8 cellular contexts compared by ENCODE assay signal in the genomic region with DNA sequence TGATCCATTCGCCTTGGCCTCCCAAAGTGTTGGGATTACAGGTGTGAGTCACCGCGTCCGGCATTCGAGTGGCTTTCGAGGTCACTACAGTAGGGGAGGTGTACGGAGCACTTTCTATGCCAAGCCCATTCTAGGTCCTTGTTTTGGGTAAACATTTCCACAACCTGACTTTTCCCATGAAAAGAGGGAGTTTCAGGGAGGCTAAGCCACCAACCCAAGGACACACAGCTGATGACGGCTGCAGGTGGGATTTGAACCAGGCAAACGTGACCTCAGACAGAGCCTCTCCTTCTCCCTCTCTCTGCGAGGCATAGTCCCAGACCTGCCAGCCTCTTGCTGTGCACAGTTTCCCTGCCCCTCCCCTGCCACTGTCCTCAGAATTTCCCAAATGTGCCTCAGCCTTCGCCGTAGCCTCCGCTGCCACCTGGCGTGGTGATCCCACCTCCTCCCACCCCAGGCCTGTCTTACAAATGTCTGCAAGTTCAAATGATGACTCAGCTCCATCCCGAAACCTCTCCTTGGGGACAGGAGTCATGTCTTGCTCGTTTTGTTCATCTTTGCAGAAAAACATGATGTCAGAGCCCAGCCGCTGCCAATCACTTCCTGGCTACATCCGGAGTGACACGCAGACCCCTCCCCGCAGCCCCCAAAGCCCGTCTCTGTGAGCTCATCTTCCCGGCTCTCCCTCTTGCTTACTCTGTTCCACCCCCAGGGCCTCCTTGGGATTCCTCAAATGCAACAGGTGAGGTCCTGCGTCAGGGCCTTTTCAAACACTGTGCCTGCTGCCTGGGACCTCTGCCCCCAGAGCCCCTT. TPM values are rescaled to one million over a fixed set of nuclear protein-coding genes. Genes with fewer than 3 reads are reported as not detected.
DNase-seq lines count a peak whose midpoint lies in the region; ATAC-seq and TF ChIP-seq lines count a peak whose summit lies in the region.

No MANE protein-coding gene starts in this region.

- peak overlapping the region in 2 of 7 donors; percentile 32 to 50 for H3K27ac Mint-ChIP-seq in CD14-positive monocyte
- peak overlapping the region; percentile 56 for H3K27ac Mint-ChIP-seq in activated CD8-positive, alpha-beta T cell treated with anti-CD3 and anti-CD28 coated beads, Interleukin-2, amount 10 ng/mL, durations not matched to agents 7 days and 5 days

- TF ChIP-seq CTCF in CD14-positive monocyte (IDR thresholded peaks at IDR 0.05), result no peak

- CTCF ChIA-PET in activated CD8-positive, alpha-beta T cell treated with anti-CD3 and anti-CD28 coated beads, Interleukin-2, amount 10 ng/mL, durations not matched to agents 7 days and 5 days (lab: Charles Lee), result interaction anchor here (1.0 to 2.8 kb wide), 8 partner anchors 13 to 313 kb away, joined by 3 to 20 read pairs (median 7); a partner anchor contains a TSS

- H3K4me1 Mint-ChIP-seq in CD14-positive monocyte, result peaks cover 14% of the 10 kb centered on the region
- H3K4me1 Mint-ChIP-seq in activated CD8-positive, alpha-beta T cell treated with anti-CD3 and anti-CD28 coated beads, Interleukin-2, amount 10 ng/mL, durations not matched to agents 7 days and 5 days (ENCODE audit: low read depth), result peaks cover 21% of the 10 kb centered on the region

- intact Hi-C loops in CD14-positive monocyte (cut with micrococcal nuclease), result loop anchor here in 1 of 2 donors (10.0 kb wide), 1 partner anchor 275 kb away; a partner anchor contains a TSS

- H3K36me3 Mint-ChIP-seq in CD14-positive monocyte, result no peaks in the 10 kb centered on the region
- H3K36me3 Mint-ChIP-seq in activated CD8-positive, alpha-beta T cell treated with anti-CD3 and anti-CD28 coated beads, Interleukin-2, amount 10 ng/mL, durations not matched to agents 7 days and 5 days (ENCODE audit: low read depth), result no peaks in the 10 kb centered on the region

- DNase-seq in CD14-positive monocyte (ENCODE audit: low spot score) (peak; percentile 58), HK-2 (ENCODE audit: unreplicated experiment) (peak; percentile 85), kidney tubule cell (ENCODE audit: low spot score) (peak; percentile 86), nucleus accumbens (lab: John Stamatoyannopoulos, UW) (no peak), anterior cingulate cortex (lab: John Stamatoyannopoulos, UW) (no peak)
- peak; percentile 57 for DNase-seq in activated CD8-positive, alpha-beta T cell treated with anti-CD3 and anti-CD28 coated beads, Interleukin-2, amount 10 ng/mL, durations not matched to agents 7 days and 5 days

- peak; percentile 16 for ATAC-seq in activated CD8-positive, alpha-beta T cell treated with anti-CD3 and anti-CD28 coated beads, Interleukin-2, amount 10 ng/mL, durations not matched to agents 7 days and 5 days
- ATAC-seq in HG02588 (IDR thresholded peaks at IDR 0.05; ENCODE audit: unreplicated experiment), result no peak
- no peak for ATAC-seq in GM21528 (IDR thresholded peaks at IDR 0.05; ENCODE audit: low FRiP score, unreplicated experiment)

- H3K9me3 Mint-ChIP-seq in CD14-positive monocyte, result no peaks in the 10 kb centered on the region
- no peaks in the 10 kb centered on the region for H3K9me3 Mint-ChIP-seq in activated CD8-positive, alpha-beta T cell treated with anti-CD3 and anti-CD28 coated beads, Interleukin-2, amount 10 ng/mL, durations not matched to agents 7 days and 5 days (ENCODE audit: insufficient read depth)

- POLR2A ChIA-PET in activated CD8-positive, alpha-beta T cell treated with anti-CD3 and anti-CD28 coated beads, Interleukin-2, amount 10 ng/mL, durations not matched to agents 7 days and 5 days (lab: Charles Lee), result interaction anchor here (0.6 kb wide), 1 partner anchor 1536 kb away, joined by 3 read pairs; no protein-coding TSS in a partner anchor

- peaks cover 5 to 11% (median 6%) of the 10 kb centered on the region in 3 donors for H3K27me3 Mint-ChIP-seq in CD14-positive monocyte (ENCODE audit: low read depth in 3 of 3)
- peaks cover 2% of the 10 kb centered on the region for H3K27me3 Mint-ChIP-seq in activated CD8-positive, alpha-beta T cell treated with anti-CD3 and anti-CD28 coated beads, Interleukin-2, amount 10 ng/mL, durations not matched to agents 7 days and 5 days (ENCODE audit: low read depth)

- H3K4me3 Mint-ChIP-seq in CD14-positive monocyte, result peak overlapping the region; percentile 13 to 48
- H3K4me3 Mint-ChIP-seq in activated CD8-positive, alpha-beta T cell treated with anti-CD3 and anti-CD28 coated beads, Interleukin-2, amount 10 ng/mL, durations not matched to agents 7 days and 5 days, result no peak overlapping the region

RNA-seq across cellular contexts. Expression of a gene that starts 6.6 kb away (rescaled TPM):
- polyA plus RNA-seq in CD14-positive monocyte, result 10 to 100 TPM; 67.4 to 76.2 TPM
- 10 to 100 TPM; 59.2 to 61.4 TPM for total RNA-seq in activated CD8-positive, alpha-beta T cell treated with anti-CD3 and anti-CD28 coated beads, Interleukin-2, amount 10 ng/mL, durations not matched to agents 7 days and 5 days

RNA-seq across cellular contexts. Expression of a gene that starts 12.5 kb away (rescaled TPM):
- polyA plus RNA-seq in CD14-positive monocyte, result 1 to 10 TPM; 2.3 to 4.2 TPM
- total RNA-seq in activated CD8-positive, alpha-beta T cell treated with anti-CD3 and anti-CD28 coated beads, Interleukin-2, amount 10 ng/mL, durations not matched to agents 7 days and 5 days, result 100 to 1,000 TPM; 108 to 119 TPM

RNA-seq across cellular contexts. Expression of a gene that starts 41.9 kb away (rescaled TPM):
- 10 to 100 TPM; 72.4 to 89.3 TPM for polyA plus RNA-seq in CD14-positive monocyte
- total RNA-seq in activated CD8-positive, alpha-beta T cell treated with anti-CD3 and anti-CD28 coated beads, Interleukin-2, amount 10 ng/mL, durations not matched to agents 7 days and 5 days, result 10 to 100 TPM; 75.1 to 80.2 TPM

Comparison
In these comparisons a context has a peak if more than half of its experiments do, and no peak if none do; other contexts are left out.
1. DNase-seq: peak in CD14-positive monocyte (single experiment), HK-2 (single experiment), activated CD8-positive, alpha-beta T cell treated with anti-CD3 and anti-CD28 coated beads, Interleukin-2, amount 10 ng/mL, durations not matched to agents 7 days and 5 days (single experiment) and kidney tubule cell (single experiment); none in nucleus accumbens (0 of 56) and anterior cingulate cortex (0 of 58).